Comparison of ENCODE assay signal across 20 cellular contexts in genomic region chr20:32516583-32516982, GRCh38.
DNase-seq lines count a peak whose midpoint lies in the region; ATAC-seq, FAIRE-seq and TF ChIP-seq lines count a peak whose summit lies in the region.
"Had no signal": no experiment of that assay in that cellular context is flagged by ENCODE, and none has a peak within 500 bp of the region (broad histone marks: within the 10 kb centered on the region; RNA-seq: fewer than 3 reads in every experiment).

No MANE protein-coding gene starts in this region.

- POLR2A ChIA-PET in RWPE1 (lab: Yijun Ruan, JAX; ENCODE audit: low non-redundant PET) = no interaction called here

- H3K9me3 ChIP-seq in astrocyte (ENCODE audit: insufficient read depth, low read depth, low read length) (no peaks in the 10 kb centered on the region), endodermal cell (ENCODE audit: control insufficient read depth, low read length) (no peaks in the 10 kb centered on the region)
- H3K9me3 ChIP-seq: SJSA1, thoracic aorta had no signal

- 83 to 90% methylated on average over 1 to 2 of the region's 2 CpGs for WGBS in endodermal cell (ENCODE audit: insufficient coverage in 1 of 2, insufficient read length in 1 of 2), 2 experiments

- H3K4me1 Mint-ChIP-seq in stimulated activated naive CD8-positive, alpha-beta T cell treated with anti-CD3 and anti-CD28 coated beads, Interleukin-15, Interleukin-2, amounts not matched to agents 100 ng/mL and 50 ng/mL, for 24 hours (ENCODE audit: low read depth) = peaks cover 55% of the 10 kb centered on the region
- H3K4me1 Mint-ChIP-seq in astrocyte (ENCODE audit: low read depth, unreplicated experiment) (no peaks in the 10 kb centered on the region), mesothelial cell of epicardium (peaks cover 21% of the 10 kb centered on the region), endodermal cell (no peaks in the 10 kb centered on the region)

- peaks cover 10% of the 10 kb centered on the region for H3K36me3 Mint-ChIP-seq in stimulated activated naive CD8-positive, alpha-beta T cell treated with anti-CD3 and anti-CD28 coated beads, Interleukin-15, Interleukin-2, amounts not matched to agents 100 ng/mL and 50 ng/mL, for 24 hours (ENCODE audit: low read depth)
- H3K36me3 Mint-ChIP-seq in astrocyte (ENCODE audit: low read depth, unreplicated experiment) (peaks cover 11% of the 10 kb centered on the region), mesothelial cell of epicardium (peaks cover 37% of the 10 kb centered on the region), endodermal cell (ENCODE audit: low read depth) (no peaks in the 10 kb centered on the region)

- no peaks in the 10 kb centered on the region for H3K79me2 ChIP-seq in astrocyte (ENCODE audit: insufficient read depth, low read length)

- DNase-seq in stimulated activated naive CD8-positive, alpha-beta T cell treated with anti-CD3 and anti-CD28 coated beads, Interleukin-15, Interleukin-2, amounts not matched to agents 100 U/mL and 50 U/mL, for 24 hours = no peak
- DNase-seq in astrocyte (ENCODE audit: low read depth) (no peak), mesothelial cell of epicardium (ENCODE audit: low spot score in 2 of 2, unreplicated experiment in 2 of 2) (no peak), RWPE1 (ENCODE audit: low spot score) (no peak), endodermal cell (no peak), middle frontal gyrus (ENCODE audit: extremely low spot score, low spot score) (no peak)
- DNase-seq: activated CD4-positive, alpha-beta T cell treated with anti-CD3 and anti-CD28 coated beads for 4 hours; activated T-cell treated with anti-CD3 and anti-CD28 coated beads, Interleukin-2, amount 50 U/mL, for 1 hour; DMS53; HCEC 1CT; mammary epithelial cell; NCI-H1694; NCI-H510A treated with DMSO at 0.1 percent for 48 hours; stimulated activated CD4-positive, alpha-beta T cell treated with anti-CD3 and anti-CD28 coated beads, Interleukin-2, amount 100 ng/mL, for 48 hours had no signal

- H3K4me1 ChIP-seq in astrocyte (ENCODE audit: insufficient read depth, low read length) (peaks cover 11% of the 10 kb centered on the region), endodermal cell (ENCODE audit: control insufficient read depth, insufficient read depth, low read length) (no peaks in the 10 kb centered on the region)

- H3K36me3 ChIP-seq in astrocyte (ENCODE audit: insufficient read depth, low read length) (no peaks in the 10 kb centered on the region), endodermal cell (ENCODE audit: control insufficient read depth, insufficient read depth, low read length) (no peaks in the 10 kb centered on the region)
- H3K36me3 ChIP-seq: SJSA1, thoracic aorta had no signal

- ATAC-seq in stimulated activated naive CD8-positive, alpha-beta T cell treated with anti-CD3 and anti-CD28 coated beads, Interleukin-15, Interleukin-2, amounts not matched to agents 100 U/mL and 50 U/mL, for 24 hours = no peak
- no peak for ATAC-seq in HG02642 (IDR thresholded peaks at IDR 0.05; ENCODE audit: poor library complexity, unreplicated experiment)

- H3K4me3 Mint-ChIP-seq in stimulated activated naive CD8-positive, alpha-beta T cell treated with anti-CD3 and anti-CD28 coated beads, Interleukin-15, Interleukin-2, amounts not matched to agents 100 ng/mL and 50 ng/mL, for 24 hours = no peak overlapping the region
- H3K4me3 Mint-ChIP-seq in astrocyte (ENCODE audit: unreplicated experiment) (no peak overlapping the region), mesothelial cell of epicardium (no peak overlapping the region), endodermal cell (no peak overlapping the region)

- H4K20me1 ChIP-seq in astrocyte (ENCODE audit: insufficient read depth, low read length) = no peaks in the 10 kb centered on the region

- H3K27ac ChIP-seq in astrocyte (ENCODE audit: low read depth, low read length) (no peak overlapping the region), RWPE1 (no peak overlapping the region), endodermal cell (ENCODE audit: low read depth, low read length) (no peak overlapping the region)
- H3K27ac ChIP-seq: SJSA1, thoracic aorta had no signal

- TF ChIP-seq CTCF in astrocyte (IDR thresholded peaks at IDR 0.05; ENCODE audit: insufficient read depth, low read depth, low read length) = no peak
- TF ChIP-seq CTCF in mesothelial cell of epicardium (IDR thresholded peaks at IDR 0.05; ENCODE audit: unreplicated experiment) = no peak
- TF ChIP-seq CTCF in RWPE1 (conservative IDR thresholded peaks at IDR 0.05; ENCODE audit: low read depth) = no peak
- no peak for TF ChIP-seq CTCF in endodermal cell (conservative IDR thresholded peaks at IDR 0.05)

- no peaks in the 10 kb centered on the region for H3K27me3 Mint-ChIP-seq in stimulated activated naive CD8-positive, alpha-beta T cell treated with anti-CD3 and anti-CD28 coated beads, Interleukin-15, Interleukin-2, amounts not matched to agents 100 ng/mL and 50 ng/mL, for 24 hours
- H3K27me3 Mint-ChIP-seq in astrocyte (ENCODE audit: low read depth, unreplicated experiment) = peaks cover 21% of the 10 kb centered on the region
- H3K27me3 Mint-ChIP-seq in mesothelial cell of epicardium (ENCODE audit: low read depth) = no peaks in the 10 kb centered on the region
- peaks cover 11% of the 10 kb centered on the region for H3K27me3 Mint-ChIP-seq in endodermal cell (ENCODE audit: insufficient read depth)

- H2AFZ ChIP-seq in astrocyte (ENCODE audit: low read depth, low read length) = peak overlapping the region; percentile 9

- H3K9me3 Mint-ChIP-seq in stimulated activated naive CD8-positive, alpha-beta T cell treated with anti-CD3 and anti-CD28 coated beads, Interleukin-15, Interleukin-2, amounts not matched to agents 100 ng/mL and 50 ng/mL, for 24 hours = no peaks in the 10 kb centered on the region
- no peaks in the 10 kb centered on the region for H3K9me3 Mint-ChIP-seq in astrocyte (ENCODE audit: unreplicated experiment)
- H3K9me3 Mint-ChIP-seq in mesothelial cell of epicardium = no peaks in the 10 kb centered on the region
- no peaks in the 10 kb centered on the region for H3K9me3 Mint-ChIP-seq in endodermal cell

- H3K4me2 ChIP-seq in astrocyte (ENCODE audit: low read length) = no peak overlapping the region

- H3K27ac Mint-ChIP-seq in stimulated activated naive CD8-positive, alpha-beta T cell treated with anti-CD3 and anti-CD28 coated beads, Interleukin-15, Interleukin-2, amounts not matched to agents 100 ng/mL and 50 ng/mL, for 24 hours = peak overlapping the region; percentile 37
- no peak overlapping the region for H3K27ac Mint-ChIP-seq in astrocyte (ENCODE audit: unreplicated experiment)
- peak overlapping the region; percentile 12 for H3K27ac Mint-ChIP-seq in mesothelial cell of epicardium
- no peak overlapping the region for H3K27ac Mint-ChIP-seq in endodermal cell

- H3K9ac ChIP-seq in astrocyte (ENCODE audit: low read length) (no peak overlapping the region), endodermal cell (ENCODE audit: extremely low read depth, low read length, poor library complexity, severe bottlenecking) (no peak overlapping the region)

- H3K4me3 ChIP-seq in astrocyte (ENCODE audit: insufficient read depth, low read depth, low read length) (no peak overlapping the region), endodermal cell (ENCODE audit: low read length) (no peak overlapping the region)
- H3K4me3 ChIP-seq: SJSA1, thoracic aorta had no signal

- CTCF ChIA-PET in RWPE1 (lab: Yijun Ruan, JAX) = interaction anchor here (0.6 to 1.1 kb wide), 3 partner anchors 15 to 136 kb away, joined by 3 to 6 read pairs (median 4); no protein-coding TSS in a partner anchor

- H3K27me3 ChIP-seq in astrocyte (ENCODE audit: insufficient read depth, low read length) (no peaks in the 10 kb centered on the region), endodermal cell (ENCODE audit: control insufficient read depth, insufficient read depth, low read length, poor library complexity, severe bottlenecking) (no peaks in the 10 kb centered on the region)
- H3K27me3 ChIP-seq: SJSA1 had no signal

- no peak for FAIRE-seq in astrocyte (lab: Jason Lieb, UNC)
- FAIRE-seq: frontal cortex, HTR-8/SVneo had no signal

Comparison
In these comparisons a context has a peak if more than half of its experiments do, and no peak if none do; other contexts are left out.
1. H3K27ac Mint-ChIP-seq: peak in stimulated activated naive CD8-positive, alpha-beta T cell treated with anti-CD3 and anti-CD28 coated beads, Interleukin-15, Interleukin-2, amounts not matched to agents 100 ng/mL and 50 ng/mL, for 24 hours (single experiment) and mesothelial cell of epicardium (single experiment); none in astrocyte (single experiment) and endodermal cell (single experiment).